Comparison of ENCODE assay signal across 10 cellular contexts in the genomic region with DNA sequence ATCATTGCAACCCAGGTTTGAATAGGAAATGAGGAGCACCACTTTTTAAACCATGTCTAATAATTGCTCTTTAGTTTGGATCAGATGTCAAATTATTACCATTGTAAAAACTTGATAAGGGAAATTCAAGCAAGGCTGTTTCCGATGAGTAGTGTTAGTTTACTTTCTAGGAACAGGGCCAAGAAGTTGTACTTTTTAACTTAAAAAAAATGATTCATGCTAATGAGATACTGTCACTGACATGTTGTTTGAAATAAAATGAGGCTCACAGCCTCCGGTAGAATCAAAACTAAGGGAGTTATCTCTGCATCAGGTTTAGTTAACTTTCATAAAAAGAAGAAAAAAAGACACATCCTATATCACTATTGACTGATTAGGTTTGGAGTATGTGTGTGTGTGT. TPM values are rescaled to one million over a fixed set of nuclear protein-coding genes. Genes with fewer than 3 reads are reported as not detected.
A peak's percentile ranks its signal among the peaks of the same experiment; 100 is the strongest.
DNase-seq lines count a peak whose midpoint lies in the region; ATAC-seq and TF ChIP-seq lines count a peak whose summit lies in the region.
"Had no signal": no experiment of that assay in that cellular context is flagged by ENCODE, and none has a peak within 500 bp of the region (broad histone marks: within the 10 kb centered on the region; RNA-seq: fewer than 3 reads in every experiment).

No MANE protein-coding gene starts in this region.

- H4K20me1 ChIP-seq in PC-3 (ENCODE audit: low read length) (no peaks in the 10 kb centered on the region), osteoblast (ENCODE audit: insufficient read depth, low read length) (no peaks in the 10 kb centered on the region)

- no peak for TF ChIP-seq POLR2A in uterus (IDR thresholded peaks at IDR 0.05)

- H3K27ac ChIP-seq in PC-3 (ENCODE audit: low read length) (peak overlapping the region; percentile 33), osteoblast (ENCODE audit: low read depth, low read length) (peak overlapping the region; percentile 10), uterus (no peak overlapping the region)
- H3K27ac ChIP-seq: prostate gland, thyroid gland had no signal

- no TSS peak for BruUV-seq in PC-3 (replicated peaks; lab: Mats Ljungman, UMichigan)

- H3F3A ChIP-seq in PC-3 (ENCODE audit: low read length, unreplicated experiment): peaks cover 4% of the 10 kb centered on the region

- TF ChIP-seq CTCF in PC-3 (conservative IDR thresholded peaks at IDR 0.05; ENCODE audit: low read depth, low read length) (no peak), cardiac fibroblast (IDR thresholded peaks at IDR 0.05; ENCODE audit: low read depth, low read length) (no peak), osteoblast (IDR thresholded peaks at IDR 0.05; ENCODE audit: extremely low read depth, low read depth, low read length) (no peak), uterus (IDR thresholded peaks at IDR 0.05) (no peak)

- H3K4me2 ChIP-seq in PC-3 (ENCODE audit: low read length) (peak overlapping the region; percentile 53), osteoblast (ENCODE audit: insufficient read depth, low read length) (peak overlapping the region; percentile 44)

- H3K9me3 ChIP-seq in PC-3 (ENCODE audit: low read length): no peaks in the 10 kb centered on the region
- no peaks in the 10 kb centered on the region for H3K9me3 ChIP-seq in osteoblast (ENCODE audit: low read depth, low read length)
- no peaks in the 10 kb centered on the region for H3K9me3 ChIP-seq in uterus
- H3K9me3 ChIP-seq: prostate gland, thyroid gland had no signal

- H2AFZ ChIP-seq in PC-3 (ENCODE audit: low read length) (no peak overlapping the region), osteoblast (ENCODE audit: low read length) (no peak overlapping the region)

- intact Hi-C loops in PC-3 (cut with micrococcal nuclease) (loop anchor here (5.0 kb wide), 1 partner anchor 264 kb away; no protein-coding TSS in a partner anchor), uterus (cut with DNase I; ENCODE audit: low total_unique reads) (no loop called here)

- no peaks in the 10 kb centered on the region for H3K9me2 ChIP-seq in PC-3 (replicated peaks; ENCODE audit: low read length)

- peak overlapping the region; percentile 12; the same call in 1 of the 2 replicates for H3K4me3 ChIP-seq in PC-3 (ENCODE audit: low read length)
- no peak overlapping the region for H3K4me3 ChIP-seq in cardiac fibroblast (replicated peaks in 1 of 2; ENCODE audit: low read depth in 2 of 2, low read length in 2 of 2)
- H3K4me3 ChIP-seq in osteoblast (ENCODE audit: insufficient read depth, low read length): no peak overlapping the region
- no peak overlapping the region for H3K4me3 ChIP-seq in uterus
- H3K4me3 ChIP-seq: prostate gland, thyroid gland had no signal

- H3K79me2 ChIP-seq in PC-3 (ENCODE audit: low read length) (peaks cover 39% of the 10 kb centered on the region), osteoblast (ENCODE audit: insufficient read depth, low read length) (peaks cover 65% of the 10 kb centered on the region)

- H3K27me3 ChIP-seq in PC-3 (ENCODE audit: low read length) (no peaks in the 10 kb centered on the region), osteoblast (ENCODE audit: insufficient read depth, low read length) (no peaks in the 10 kb centered on the region), uterus (no peaks in the 10 kb centered on the region)
- H3K27me3 ChIP-seq: thyroid gland had no signal

- peak; percentile 71 for ATAC-seq in PC-3

- POLR2A ChIA-PET in PC-3 (lab: Charles Lee; ENCODE audit: unreplicated experiment): no interaction called here

- DNase-seq in EL: peak; percentile 74
- peak; percentile 89 for DNase-seq in PC-3
- peak; percentile 69 to 76 for DNase-seq in cardiac fibroblast (ENCODE audit: low read depth in 2 of 2)
- DNase-seq in osteoblast (ENCODE audit: insufficient read length, low spot score, missing footprints): no peak
- DNase-seq in uterus: no peak
- no peak for DNase-seq in NCI-H2227 treated with DMSO at 0.1 percent for 48 hours (lab: John Stamatoyannopoulos, UW)
- DNase-seq in NCI-H2107 (lab: John Stamatoyannopoulos, UW): no peak
- DNase-seq: NCI-H524 treated with DMSO at 0.1 percent for 48 hours, thyroid gland had no signal

- no peak overlapping the region for H3K9ac ChIP-seq in PC-3 (ENCODE audit: low read length)

- CTCF ChIA-PET in PC-3 (lab: Charles Lee): no interaction called here

- H3K4me1 ChIP-seq in PC-3 (ENCODE audit: insufficient read depth, low read length) (peaks cover 48% of the 10 kb centered on the region), osteoblast (ENCODE audit: insufficient read depth, low read length) (peaks cover 64% of the 10 kb centered on the region), uterus (no peaks in the 10 kb centered on the region)
- H3K4me1 ChIP-seq: prostate gland had no signal

- 0 out of 2 replicates have a peak, but pooled peaks cover 3% of the 10 kb centered on the region for H3K36me3 ChIP-seq in PC-3 (ENCODE audit: low read depth, low read length)
- peaks cover 24% of the 10 kb centered on the region for H3K36me3 ChIP-seq in osteoblast (ENCODE audit: insufficient read depth, low read length)
- H3K36me3 ChIP-seq in uterus: no peaks in the 10 kb centered on the region
- H3K36me3 ChIP-seq: prostate gland, thyroid gland had no signal

RNA-seq across cellular contexts. Expression of gene SUPT3H, which starts 55.2 kb away (rescaled TPM):
- total RNA-seq in PC-3 (2014; rRNA removed) (3.6 and 4.0 TPM in 2 replicates), osteoblast (4.7 TPM in 2 replicates), uterus (10 to 100 TPM in 2 of 4 donors, 1 to 10 TPM in 2; 1.3 to 14.9 (median 7.6) TPM)

Comparison
In these comparisons a context has a peak if more than half of its experiments do, and no peak if none do; other contexts are left out.
1. DNase-seq: peak in EL (single experiment), PC-3 (single experiment) and cardiac fibroblast (2 of 2); none in osteoblast (single experiment), uterus (0 of 2), NCI-H2227 treated with DMSO at 0.1 percent for 48 hours (single experiment) and NCI-H2107 (single experiment).
2. H3K27ac ChIP-seq: peak in PC-3 (single experiment) and osteoblast (single experiment); none in uterus (0 of 2).